Comparison of ENCODE assay signal across 20 cellular contexts in the genomic region with DNA sequence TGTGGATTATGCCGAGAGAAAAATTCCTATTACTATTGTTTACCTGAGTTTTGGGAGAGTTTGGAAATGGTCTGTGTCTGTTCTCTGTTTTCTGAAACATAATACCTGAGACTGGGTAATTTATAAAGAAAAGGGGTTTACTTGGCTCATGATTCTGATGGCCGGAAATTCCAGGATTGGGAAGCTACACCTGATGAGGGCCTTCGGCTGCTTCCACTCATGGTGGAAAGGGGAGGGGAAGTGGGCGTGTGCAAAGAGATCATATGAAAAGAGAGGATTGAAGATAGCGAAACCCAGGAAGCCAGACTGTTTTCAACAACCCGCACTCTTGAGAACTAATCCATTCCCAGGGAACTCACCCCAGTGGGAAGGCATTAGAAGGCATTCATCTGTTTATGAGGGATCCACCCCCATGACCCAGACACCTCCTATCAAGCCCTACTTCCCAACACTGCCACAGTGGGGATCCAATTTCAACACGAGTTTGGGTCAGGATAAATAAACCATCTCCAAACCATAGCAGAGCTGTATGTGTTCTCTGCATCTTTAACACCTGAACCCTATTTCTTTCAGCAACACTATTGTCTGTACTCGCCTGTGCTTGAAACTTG. TPM values are rescaled to one million over a fixed set of nuclear protein-coding genes. Genes with fewer than 3 reads are reported as not detected.
DNase-seq lines count a peak whose midpoint lies in the region; ATAC-seq and TF ChIP-seq lines count a peak whose summit lies in the region.
"Had no signal": no experiment of that assay in that cellular context is flagged by ENCODE, and none has a peak within 500 bp of the region (broad histone marks: within the 10 kb centered on the region; RNA-seq: fewer than 3 reads in every experiment).

No MANE protein-coding gene starts in this region.

- H3K27ac Mint-ChIP-seq in T-helper 17 cell = peak overlapping the region; percentile 78
- peak overlapping the region; percentile 63 for H3K27ac Mint-ChIP-seq in mesothelial cell of epicardium
- H3K27ac Mint-ChIP-seq: activated B cell treated with CpG ODN at 0.5 μM for 24 hours; activated naive CD4-positive, alpha-beta T cell treated with anti-CD3 and anti-CD28 coated beads for 36 hours had no signal

- DNase-seq in T-helper 17 cell = no peak
- DNase-seq in fibroblast of villous mesenchyme (ENCODE audit: low read depth) = peak; percentile 54
- DNase-seq in mesothelial cell of epicardium (ENCODE audit: low spot score in 2 of 2, unreplicated experiment in 2 of 2) = no peak
- no peak for DNase-seq in stimulated activated naive CD4-positive, alpha-beta T cell (lab: John Stamatoyannopoulos, UW)
- no peak for DNase-seq in epidermal melanocyte (ENCODE audit: insufficient read length, low spot score)
- DNase-seq: activated B cell treated with CpG ODN at 0.5 μM for 24 hours; activated CD4-positive, alpha-beta T cell treated with anti-CD3 and anti-CD28 coated beads, Interleukin-2, amount 50 U/mL, for 4 hours; activated naive CD4-positive, alpha-beta T cell treated with anti-CD3 and anti-CD28 coated beads for 36 hours; caudate nucleus; naive B cell; NCI-H1436; NCI-H774; retina; stimulated activated naive CD4-positive, alpha-beta T cell treated with Interleukin-2 at 50 U/mL for 16 hours; T1000; thyroid gland had no signal

- H3K9me3 Mint-ChIP-seq in mesothelial cell of epicardium = peaks cover 11% of the 10 kb centered on the region
- H3K9me3 Mint-ChIP-seq: activated B cell treated with CpG ODN at 0.5 μM for 24 hours; activated naive CD4-positive, alpha-beta T cell treated with anti-CD3 and anti-CD28 coated beads for 36 hours had no signal

- H3K27me3 ChIP-seq in HUES48 (ENCODE audit: control insufficient read depth, insufficient read depth, low read length) = peaks cover 14% of the 10 kb centered on the region
- H3K27me3 ChIP-seq: thyroid gland had no signal

- peaks cover 14% of the 10 kb centered on the region for H3K36me3 Mint-ChIP-seq in T-helper 17 cell (ENCODE audit: low read depth)
- H3K36me3 Mint-ChIP-seq in mesothelial cell of epicardium = peaks cover 39% of the 10 kb centered on the region

- peaks cover 10% of the 10 kb centered on the region; the same call in 1 of the 2 replicates for H3K36me3 ChIP-seq in HUES48 (ENCODE audit: control insufficient read depth, insufficient read depth, low read length)
- H3K36me3 ChIP-seq: thyroid gland had no signal

- H3K4me3 ChIP-seq in HUES48 (ENCODE audit: low read depth, low read length) (0 out of 2 replicates have a peak overlapping the region, but pooled peaks have one; percentile 10), fibroblast of villous mesenchyme (ENCODE audit: low read depth, low read length) (no peak overlapping the region)
- H3K4me3 ChIP-seq: smooth muscle cell, thyroid gland had no signal

- H3K4me3 Mint-ChIP-seq in T-helper 17 cell = no peak overlapping the region
- no peak overlapping the region for H3K4me3 Mint-ChIP-seq in mesothelial cell of epicardium
- H3K4me3 Mint-ChIP-seq: activated B cell treated with CpG ODN at 0.5 μM for 24 hours; activated naive CD4-positive, alpha-beta T cell treated with anti-CD3 and anti-CD28 coated beads for 36 hours; naive B cell had no signal

- H3K9ac ChIP-seq in HUES48 (ENCODE audit: low read depth, low read length) = no peak overlapping the region

- H3K27ac ChIP-seq in HUES48 (ENCODE audit: low read depth, low read length) = peak overlapping the region; percentile 78
- H3K27ac ChIP-seq: thyroid gland had no signal

- ATAC-seq in T-helper 17 cell (no peak), GM19351 (IDR thresholded peaks at IDR 0.05; ENCODE audit: unreplicated experiment) (no peak), HG03469 (IDR thresholded peaks at IDR 0.05; ENCODE audit: unreplicated experiment) (no peak)

- H3K27me3 Mint-ChIP-seq in T-helper 17 cell (no peaks in the 10 kb centered on the region), mesothelial cell of epicardium (ENCODE audit: low read depth) (no peaks in the 10 kb centered on the region)
- H3K27me3 Mint-ChIP-seq: activated B cell treated with CpG ODN at 0.5 μM for 24 hours, naive B cell had no signal

- TF ChIP-seq CTCF in fibroblast of villous mesenchyme (IDR thresholded peaks at IDR 0.05; ENCODE audit: insufficient read depth, low read depth, low read length) = no peak
- TF ChIP-seq CTCF in mesothelial cell of epicardium (IDR thresholded peaks at IDR 0.05; ENCODE audit: unreplicated experiment) = no peak

- H3K4me1 Mint-ChIP-seq in T-helper 17 cell (peaks cover 22% of the 10 kb centered on the region), mesothelial cell of epicardium (peaks cover 3% of the 10 kb centered on the region)
- H3K4me1 Mint-ChIP-seq: activated B cell treated with CpG ODN at 0.5 μM for 24 hours had no signal

- peaks cover 21% of the 10 kb centered on the region for H3K4me1 ChIP-seq in HUES48 (ENCODE audit: control insufficient read depth, insufficient read depth, low read length)
- H3K4me1 ChIP-seq: thyroid gland had no signal

- H3K9me3 ChIP-seq in HUES48 (ENCODE audit: control insufficient read depth, insufficient read depth, low read length) (no peaks in the 10 kb centered on the region), T-helper 17 cell (ENCODE audit: control insufficient read depth, low read length, poor library complexity, severe bottlenecking) (no peaks in the 10 kb centered on the region)
- H3K9me3 ChIP-seq: thyroid gland had no signal

RNA-seq across cellular contexts. Expression of a gene that starts 51.1 kb away (rescaled TPM):
- total RNA-seq in T-helper 17 cell = 10 to 100 TPM; 20.7 to 23.9 TPM
- total RNA-seq in fibroblast of villous mesenchyme = 17.7 and 40.2 TPM in 2 replicates
- 25.9 to 29.9 TPM (median 29.2 TPM) in 3 replicates for total RNA-seq in mesothelial cell of epicardium

RNA-seq across cellular contexts. Expression of a gene that starts 51.6 kb away (rescaled TPM):
- total RNA-seq in T-helper 17 cell (1 to 10 TPM; 2.3 to 3.1 TPM), fibroblast of villous mesenchyme (61.5 and 90.7 TPM in 2 replicates), mesothelial cell of epicardium (18.2 to 21.0 TPM (median 19.4 TPM) in 3 replicates)
